In the genomic region with DNA sequence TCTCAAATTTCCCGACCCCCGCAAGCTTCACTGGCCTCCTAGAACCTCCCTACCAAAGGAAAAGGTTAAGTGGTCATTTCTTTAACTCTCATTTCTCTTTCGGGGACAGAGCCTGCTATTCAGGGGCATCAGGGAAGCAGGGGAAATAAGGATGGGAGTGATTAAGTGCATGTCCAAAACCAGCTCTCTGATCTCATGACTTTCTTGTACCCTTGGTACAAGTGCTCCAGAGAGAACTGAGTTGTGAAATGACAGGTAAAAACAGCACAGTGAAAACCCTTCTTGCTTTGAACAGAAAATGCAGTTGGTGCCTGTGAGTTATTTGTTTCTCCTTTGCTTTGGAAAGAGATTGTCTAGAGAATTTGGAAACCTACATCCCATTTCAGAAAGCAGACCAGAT, we compare ENCODE assay signal across 21 cellular contexts.
"Had no signal": no experiment of that assay in that cellular context is flagged by ENCODE, and none has a peak within 500 bp of the region (broad histone marks: within the 10 kb centered on the region; RNA-seq: fewer than 3 reads in every experiment).

No MANE protein-coding gene starts in this region.

- H3K27ac ChIP-seq: hepatocyte, suprapubic skin, transverse colon, WERI-Rb-1 had no signal

- H3K36me3 Mint-ChIP-seq: activated naive CD8-positive, alpha-beta T cell treated with anti-CD3 and anti-CD28 coated beads for 36 hours had no signal

- H3K36me3 ChIP-seq: suprapubic skin, transverse colon, WERI-Rb-1 had no signal

- H3K4me1 ChIP-seq: suprapubic skin, transverse colon had no signal

- H3K9me3 ChIP-seq: suprapubic skin, transverse colon had no signal

- DNase-seq: activated naive CD4-positive, alpha-beta T cell; activated naive CD8-positive, alpha-beta T cell treated with anti-CD3 and anti-CD28 coated beads for 36 hours; activated T-cell treated with anti-CD3 and anti-CD28 coated beads, Interleukin-2, amount 50 U/mL, for 1 hour; effector CD4-positive, alpha-beta T cell; foreskin fibroblast; immature natural killer cell; midbrain; nucleus accumbens; stimulated activated CD4-positive, alpha-beta T cell treated with anti-CD3 and anti-CD28 coated beads, Interleukin-4, amount 100 ng/mL, for 24 hours; T-helper 1 cell; transverse colon; WERI-Rb-1 had no signal

- H3K4me2 ChIP-seq: hepatocyte had no signal

- H3K27me3 Mint-ChIP-seq: activated naive CD8-positive, alpha-beta T cell treated with anti-CD3 and anti-CD28 coated beads for 36 hours; activated T-helper 17 cell treated with anti-CD3 and anti-CD28 coated beads, Interleukin-2, amount 50 U/mL, for 72 hours; dendritic cell treated with granulocyte-macrophage colony-stimulating factor and Interleukin-4, amounts not matched to agents 40 ng/mL and 50 ng/mL, for 4 days; stimulated activated naive CD8-positive, alpha-beta T cell treated with anti-CD3 and anti-CD28 coated beads, Interleukin-15, Interleukin-2, amounts not matched to agents 100 ng/mL and 50 ng/mL, for 24 hours had no signal

- H3K4me1 Mint-ChIP-seq: activated naive CD8-positive, alpha-beta T cell treated with anti-CD3 and anti-CD28 coated beads for 36 hours; activated T-helper 17 cell treated with anti-CD3 and anti-CD28 coated beads, Interleukin-2, amount 50 U/mL, for 72 hours had no signal

- ATAC-seq: activated T-helper 17 cell treated with anti-CD3 and anti-CD28 coated beads, Interleukin-2, amount 50 U/mL, for 72 hours had no signal

- FAIRE-seq: bronchial epithelial cell, endometrium, TTC549, urothelium cell line had no signal

- H3K4me3 Mint-ChIP-seq: activated naive CD8-positive, alpha-beta T cell treated with anti-CD3 and anti-CD28 coated beads for 36 hours; activated T-helper 17 cell treated with anti-CD3 and anti-CD28 coated beads, Interleukin-2, amount 50 U/mL, for 72 hours; dendritic cell treated with granulocyte-macrophage colony-stimulating factor and Interleukin-4, amounts not matched to agents 40 ng/mL and 50 ng/mL, for 4 days; immature natural killer cell; stimulated activated naive CD8-positive, alpha-beta T cell treated with anti-CD3 and anti-CD28 coated beads, Interleukin-15, Interleukin-2, amounts not matched to agents 100 ng/mL and 50 ng/mL, for 24 hours had no signal

- H3K27me3 ChIP-seq: hepatocyte, suprapubic skin, transverse colon had no signal

- H3K4me3 ChIP-seq: hepatocyte, suprapubic skin, transverse colon had no signal

- H3K27ac Mint-ChIP-seq: activated naive CD8-positive, alpha-beta T cell treated with anti-CD3 and anti-CD28 coated beads for 36 hours; activated T-helper 17 cell treated with anti-CD3 and anti-CD28 coated beads, Interleukin-2, amount 50 U/mL, for 72 hours; dendritic cell treated with granulocyte-macrophage colony-stimulating factor and Interleukin-4, amounts not matched to agents 40 ng/mL and 50 ng/mL, for 4 days; immature natural killer cell; stimulated activated naive CD8-positive, alpha-beta T cell treated with anti-CD3 and anti-CD28 coated beads, Interleukin-15, Interleukin-2, amounts not matched to agents 100 ng/mL and 50 ng/mL, for 24 hours had no signal

- H3K79me2 ChIP-seq: hepatocyte had no signal

- H2AFZ ChIP-seq: hepatocyte had no signal

- H3K9me3 Mint-ChIP-seq: activated naive CD8-positive, alpha-beta T cell treated with anti-CD3 and anti-CD28 coated beads for 36 hours; activated T-helper 17 cell treated with anti-CD3 and anti-CD28 coated beads, Interleukin-2, amount 50 U/mL, for 72 hours; dendritic cell treated with granulocyte-macrophage colony-stimulating factor and Interleukin-4, amounts not matched to agents 40 ng/mL and 50 ng/mL, for 4 days; immature natural killer cell; stimulated activated naive CD8-positive, alpha-beta T cell treated with anti-CD3 and anti-CD28 coated beads, Interleukin-15, Interleukin-2, amounts not matched to agents 100 ng/mL and 50 ng/mL, for 24 hours had no signal
